32 cellular contexts compared by ENCODE assay signal in the genomic region with DNA sequence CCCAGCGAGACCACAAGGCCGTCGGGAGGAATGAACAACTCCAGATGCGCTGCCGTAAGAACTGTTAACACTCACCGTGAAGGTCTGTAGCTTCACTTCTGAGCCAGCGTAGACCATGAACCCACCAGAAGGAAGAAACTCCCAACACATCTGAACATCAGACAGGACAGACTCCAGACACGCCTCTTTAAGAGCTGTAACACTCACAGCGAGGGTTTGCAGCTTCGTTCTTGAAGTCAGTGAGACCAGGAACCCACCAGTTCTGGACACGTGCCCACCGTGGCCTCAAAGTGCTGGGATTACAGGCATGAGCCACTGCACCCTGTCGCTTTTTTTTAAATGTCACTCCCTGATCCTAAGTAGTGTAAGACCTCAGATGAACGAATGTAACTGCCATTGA. TPM values are rescaled to one million over a fixed set of nuclear protein-coding genes. Genes with fewer than 3 reads are reported as not detected.
DNase-seq lines count a peak whose midpoint lies in the region; ATAC-seq, FAIRE-seq and TF ChIP-seq lines count a peak whose summit lies in the region.
"Had no signal": no experiment of that assay in that cellular context is flagged by ENCODE, and none has a peak within 500 bp of the region (broad histone marks: within the 10 kb centered on the region; RNA-seq: fewer than 3 reads in every experiment).

No MANE protein-coding gene starts in this region.

- H3K4me1 Mint-ChIP-seq in osteocyte (ENCODE audit: unreplicated experiment), result peaks cover 31% of the 10 kb centered on the region

- H3K9me3 ChIP-seq in HepG2 (ENCODE audit: low read length) (no peaks in the 10 kb centered on the region), right lobe of liver (no peaks in the 10 kb centered on the region), left ventricle myocardium inferior (replicated peaks) (no peaks in the 10 kb centered on the region), gastrocnemius medialis (no peaks in the 10 kb centered on the region)
- H3K9me3 ChIP-seq: A549, ovary, SK-N-SH, tibial nerve had no signal

- peak overlapping the region; percentile 94 for H3K27ac Mint-ChIP-seq in osteocyte (ENCODE audit: unreplicated experiment)
- H3K27ac Mint-ChIP-seq: activated CD4-positive, alpha-beta T cell treated with anti-CD3 and anti-CD28 coated beads, Interleukin-2, amount 10 ng/mL, durations not matched to agents 24 days and 14 days; activated naive CD4-positive, alpha-beta T cell treated with anti-CD3 and anti-CD28 coated beads for 36 hours; memory B cell; naive thymus-derived CD8-positive, alpha-beta T cell had no signal

- H3K27me3 Mint-ChIP-seq in osteocyte (ENCODE audit: unreplicated experiment), result no peaks in the 10 kb centered on the region
- H3K27me3 Mint-ChIP-seq: memory B cell; naive thymus-derived CD8-positive, alpha-beta T cell had no signal

- H3K9me3 Mint-ChIP-seq in osteocyte (ENCODE audit: unreplicated experiment), result no peaks in the 10 kb centered on the region
- H3K9me3 Mint-ChIP-seq: activated CD4-positive, alpha-beta T cell treated with anti-CD3 and anti-CD28 coated beads, Interleukin-2, amount 10 ng/mL, durations not matched to agents 24 days and 14 days; activated naive CD4-positive, alpha-beta T cell treated with anti-CD3 and anti-CD28 coated beads for 36 hours; memory B cell; naive thymus-derived CD8-positive, alpha-beta T cell had no signal

- peaks cover 15% of the 10 kb centered on the region for H3K4me1 ChIP-seq in HepG2 (ENCODE audit: insufficient read depth, low read length)
- no peaks in the 10 kb centered on the region for H3K4me1 ChIP-seq in right lobe of liver
- H3K4me1 ChIP-seq in left ventricle myocardium inferior, result peaks cover 36% of the 10 kb centered on the region
- H3K4me1 ChIP-seq in gastrocnemius medialis, result peaks cover 0 to 4% of the 10 kb centered on the region in 2 donors
- H3K4me1 ChIP-seq: A549 had no signal

- H3K4me2 ChIP-seq in HepG2 (ENCODE audit: low read depth, low read length), result peak overlapping the region; percentile 26
- H3K4me2 ChIP-seq: A549, SK-N-SH had no signal

- intact Hi-C loops in HepG2 (cut with micrococcal nuclease; ENCODE audit: unreplicated experiment), result no loop called here
- intact Hi-C loops in right lobe of liver (cut with DNase I), result no loop called here
- intact Hi-C loops in left ventricle myocardium inferior (cut with micrococcal nuclease), result no loop called here
- intact Hi-C loops in gastrocnemius medialis (cut with DNase I; ENCODE audit: low total_unique reads), result no loop called here

- in situ Hi-C loops in HepG2 (cut with HindIII; ENCODE audit: extremely low pct_ligation_motif_present, low pct_unique_long_range_greater_than_20kb), result no loop called here
- in situ Hi-C loops in gastrocnemius medialis (cut with MboI; ENCODE audit: low sequenced_read_pairs in 4 of 4), result no loop called here

- H3K36me3 ChIP-seq in HepG2 (replicated peaks in 1 of 2; ENCODE audit: control insufficient read depth in 1 of 2, insufficient read depth in 2 of 2, low read length in 2 of 2) (no peaks in the 10 kb centered on the region; a peak in 1 of 5 replicates), right lobe of liver (no peaks in the 10 kb centered on the region), left ventricle myocardium inferior (no peaks in the 10 kb centered on the region), gastrocnemius medialis (no peaks in the 10 kb centered on the region)
- H3K36me3 ChIP-seq: ovary, tibial nerve had no signal

- H3K79me2 ChIP-seq in HepG2 (ENCODE audit: insufficient read depth, low read length), result no peaks in the 10 kb centered on the region

- 72% methylated on average over 14 of the region's 14 CpGs for WGBS in HepG2 (ENCODE audit: low lambda C conversion rate)
- WGBS in right lobe of liver (ENCODE audit: insufficient coverage, low coverage, low lambda C conversion rate, missing lambda C conversion rate), result 94% methylated on average over 10 of the region's 14 CpGs

- no peak for ATAC-seq in HepG2
- no peak for ATAC-seq in right lobe of liver
- no peak for ATAC-seq in HG02870 (IDR thresholded peaks at IDR 0.05; ENCODE audit: unreplicated experiment)
- no peak for ATAC-seq in HG03139 (IDR thresholded peaks at IDR 0.05; ENCODE audit: unreplicated experiment)
- no peak for ATAC-seq in gastrocnemius medialis
- ATAC-seq: A549; naive thymus-derived CD8-positive, alpha-beta T cell; stimulated activated naive CD8-positive, alpha-beta T cell treated with anti-CD3 and anti-CD28 coated beads, Interleukin-15, Interleukin-2, amounts not matched to agents 100 U/mL and 50 U/mL, for 24 hours had no signal

- POLR2A ChIA-PET in HepG2 (lab: Yijun Ruan, JAX), result no interaction called here

- no peak for TF ChIP-seq RAD21 in HepG2 (CRISPR knock-in tag; IDR thresholded peaks at IDR 0.05)

- DNase-seq in HepG2 (ENCODE audit: low spot score), result no peak
- no peak for DNase-seq in right lobe of liver
- DNase-seq in left ventricle myocardium inferior, result peak; percentile 23
- no peak for DNase-seq in osteocyte (ENCODE audit: extremely low spot score, unreplicated experiment)
- DNase-seq in NCI-H774 (lab: John Stamatoyannopoulos, UW), result no peak
- no peak for DNase-seq in gastrocnemius medialis
- DNase-seq: activated CD4-positive, alpha-beta T cell treated with anti-CD3 and anti-CD28 coated beads, Interleukin-2, amount 10 ng/mL, durations not matched to agents 24 days and 14 days; activated naive CD4-positive, alpha-beta T cell treated with anti-CD3 and anti-CD28 coated beads for 36 hours; amniotic stem cell; DMS79 treated with DMSO at 0.1 percent for 48 hours; kidney; naive thymus-derived CD8-positive, alpha-beta T cell; NCI-H1092; NCI-H187 treated with DMSO at 0.1 percent for 48 hours; NCI-H526; ovary; retina; SK-N-SH; stimulated activated CD4-positive, alpha-beta T cell treated with anti-CD3 and anti-CD28 coated beads, Interleukin-12 subunit alpha, Interleukin-12 subunit beta, amount 100 ng/mL, for 4 hours; stimulated activated CD4-positive, alpha-beta T cell treated with anti-CD3 and anti-CD28 coated beads, Interleukin-4, amount 100 ng/mL, for 24 hours; stimulated activated naive CD8-positive, alpha-beta T cell treated with anti-CD3 and anti-CD28 coated beads, Interleukin-15, Interleukin-2, amounts not matched to agents 100 U/mL and 50 U/mL, for 24 hours; T-helper 2 cell had no signal

- no peak overlapping the region for H2AFZ ChIP-seq in HepG2 (ENCODE audit: low read length)

- H3K4me3 ChIP-seq in HepG2 (replicated peaks in 1 of 3; ENCODE audit: insufficient read depth in 1 of 3, low read depth in 2 of 3, low read length in 3 of 3) (no peak overlapping the region), right lobe of liver (no peak overlapping the region), left ventricle myocardium inferior (no peak overlapping the region), gastrocnemius medialis (no peak overlapping the region)
- H3K4me3 ChIP-seq: A549, coronary artery, ovary, tibial nerve had no signal

- TF ChIP-seq POLR2A in HepG2 (IDR thresholded peaks at IDR 0.05; ENCODE audit: insufficient read depth in 1 of 2, low read depth in 2 of 2, low read length in 2 of 2) (no peak), right lobe of liver (IDR thresholded peaks at IDR 0.05) (no peak), gastrocnemius medialis (IDR thresholded peaks at IDR 0.05) (no peak)

- H3K4me3 Mint-ChIP-seq in osteocyte (ENCODE audit: unreplicated experiment), result no peak overlapping the region
- H3K4me3 Mint-ChIP-seq: activated CD4-positive, alpha-beta T cell treated with anti-CD3 and anti-CD28 coated beads, Interleukin-2, amount 10 ng/mL, durations not matched to agents 24 days and 14 days; activated naive CD4-positive, alpha-beta T cell treated with anti-CD3 and anti-CD28 coated beads for 36 hours; memory B cell; naive thymus-derived CD8-positive, alpha-beta T cell had no signal

- BruUV-seq in HepG2 (replicated peaks; lab: Mats Ljungman, UMichigan), result no TSS peak

- TF ChIP-seq EP300 in HepG2 (IDR thresholded peaks at IDR 0.05; ENCODE audit: low read depth in 2 of 2, low read length in 2 of 2), result no peak
- no peak for TF ChIP-seq EP300 in HepG2 (CRISPR knock-in tag; IDR thresholded peaks at IDR 0.05; ENCODE audit: borderline replicate concordance)

- H3K27ac ChIP-seq in HepG2 (ENCODE audit: extremely low read length, insufficient read depth, low read length), result no peak overlapping the region
- H3K27ac ChIP-seq in right lobe of liver, result no peak overlapping the region
- H3K27ac ChIP-seq in left ventricle myocardium inferior (replicated peaks), result peak overlapping the region; percentile 89
- H3K27ac ChIP-seq in gastrocnemius medialis, result peak overlapping the region in 1 of 4 donors; percentile 71
- H3K27ac ChIP-seq: A549, HL-60, ovary had no signal

- H3K36me3 Mint-ChIP-seq in osteocyte (ENCODE audit: unreplicated experiment), result peaks cover 1% of the 10 kb centered on the region
- H3K36me3 Mint-ChIP-seq: memory B cell had no signal

- H3K27me3 ChIP-seq in HepG2 (ENCODE audit: control insufficient read depth in 1 of 2, insufficient read depth in 2 of 2, low read length in 2 of 2) (no peaks in the 10 kb centered on the region; a peak in 1 of 5 replicates), right lobe of liver (no peaks in the 10 kb centered on the region), left ventricle myocardium inferior (ENCODE audit: low read depth) (no peaks in the 10 kb centered on the region), gastrocnemius medialis (no peaks in the 10 kb centered on the region)
- H3K27me3 ChIP-seq: ovary, tibial nerve had no signal

- no peak for FAIRE-seq in HepG2 (lab: Jason Lieb, UNC)
- FAIRE-seq: A549, bronchial epithelial cell, H54, kidney, RCC 7860 had no signal

- H4K20me1 ChIP-seq in HepG2 (ENCODE audit: insufficient read depth, low read length), result no peaks in the 10 kb centered on the region

- no peak overlapping the region for H3K9ac ChIP-seq in HepG2 (ENCODE audit: insufficient read depth, low read depth, low read length)
- H3K9ac ChIP-seq: SK-N-SH had no signal

- no peak for TF ChIP-seq CTCF in HepG2 (CRISPR knock-in tag; IDR thresholded peaks at IDR 0.05)
- TF ChIP-seq CTCF in right lobe of liver (IDR thresholded peaks at IDR 0.05), result no peak
- TF ChIP-seq CTCF in left ventricle myocardium inferior (IDR thresholded peaks at IDR 0.05; ENCODE audit: borderline replicate concordance), result no peak
- no peak for TF ChIP-seq CTCF in osteocyte (IDR thresholded peaks at IDR 0.05)
- TF ChIP-seq CTCF in gastrocnemius medialis (IDR thresholded peaks at IDR 0.05 in 4 of 5, conservative IDR thresholded peaks at IDR 0.05 in 1 of 5), result no peak

- CTCF ChIA-PET in HepG2 (lab: Yijun Ruan, JAX; ENCODE audit: low intra/inter-chr PET ratio, low total read pairs), result no interaction called here

RNA-seq across cellular contexts. Expression of a gene that starts 17.3 kb away (rescaled TPM):
- total RNA-seq in HepG2 (2016; rRNA removed; fragmentation: Illumina TruSeq; extraction: Trizol), result 305 and 410 TPM in 2 replicates
- total RNA-seq in HepG2 (2016; cell fraction: cytosol; rRNA removed; fragmentation: Illumina TruSeq; extraction: Trizol; ENCODE audit: low read depth), result 130 and 151 TPM in 2 replicates
- total RNA-seq in HepG2 (2016; cell fraction: insoluble cytoplasmic fraction; rRNA removed; fragmentation: Illumina TruSeq; extraction: Trizol), result 293 and 395 TPM in 2 replicates
- 181 and 208 TPM in 2 replicates for total RNA-seq in HepG2 (2016; cell fraction: membrane; rRNA removed; fragmentation: Illumina TruSeq; extraction: Trizol)
- total RNA-seq in HepG2 (2016; cell fraction: nucleus; rRNA removed; fragmentation: Illumina TruSeq; extraction: Trizol), result 176 and 216 TPM in 2 replicates
- polyA plus RNA-seq in HepG2 (2011; rRNA removed), result 76.7 and 111 TPM in 2 replicates
- polyA plus RNA-seq in HepG2 (2011; cell fraction: cytosol; rRNA removed), result 89.6 and 93.6 TPM in 2 replicates
- 62.8 and 68.9 TPM in 2 replicates for polyA plus RNA-seq in HepG2 (2011; cell fraction: nucleus; rRNA removed)
- 104 and 144 TPM in 2 replicates for polyA plus RNA-seq in HepG2 (2012)
- 63.3 and 66.0 TPM in 2 replicates for polyA plus RNA-seq in HepG2 (2016; cell fraction: cytosol; fragmentation: Illumina TruSeq; extraction: Trizol; ENCODE audit: low read depth)
- polyA plus RNA-seq in HepG2 (2016; cell fraction: insoluble cytoplasmic fraction; fragmentation: Illumina TruSeq; extraction: Trizol; ENCODE audit: low read depth), result 396 and 415 TPM in 2 replicates
- 85.9 and 88.8 TPM in 2 replicates for polyA plus RNA-seq in HepG2 (2016; cell fraction: membrane; fragmentation: Illumina TruSeq; extraction: Trizol; ENCODE audit: low read depth)
- polyA plus RNA-seq in HepG2 (2016; cell fraction: nucleus; fragmentation: Illumina TruSeq; extraction: Trizol; ENCODE audit: insufficient read depth, low read depth), result 251 and 259 TPM in 2 replicates
- polyA minus RNA-seq in HepG2 (2011; rRNA and poly(A)+ RNA removed; ENCODE audit: low replicate concordance), result 207 and 617 TPM in 2 replicates
- 122 and 150 TPM in 2 replicates for polyA minus RNA-seq in HepG2 (2011; cell fraction: cytosol; rRNA and poly(A)+ RNA removed)
- 120 and 124 TPM in 2 replicates for polyA minus RNA-seq in HepG2 (2011; cell fraction: nucleus; rRNA and poly(A)+ RNA removed)
- 10 to 100 TPM in 4 of 6 experiments, 1 to 10 TPM in 2; 9.2 to 36.6 (median 20.0) TPM for total RNA-seq in right lobe of liver
- total RNA-seq in left ventricle myocardium inferior, result 19.2 TPM
- total RNA-seq in osteocyte, result 95.0 and 102 TPM in 2 replicates
- total RNA-seq in gastrocnemius medialis, result 10 to 100 TPM; 14.5 to 23.3 (median 19.3) TPM

RNA-seq across cellular contexts. Expression of a gene that starts 56.5 kb away (rescaled TPM):
- total RNA-seq in HepG2 (2016; rRNA removed; fragmentation: Illumina TruSeq; extraction: Trizol), result 15.6 and 15.8 TPM in 2 replicates
- total RNA-seq in HepG2 (2016; cell fraction: cytosol; rRNA removed; fragmentation: Illumina TruSeq; extraction: Trizol; ENCODE audit: low read depth), result 12.9 and 19.3 TPM in 2 replicates
- total RNA-seq in HepG2 (2016; cell fraction: insoluble cytoplasmic fraction; rRNA removed; fragmentation: Illumina TruSeq; extraction: Trizol), result 16.5 and 17.3 TPM in 2 replicates
- total RNA-seq in HepG2 (2016; cell fraction: membrane; rRNA removed; fragmentation: Illumina TruSeq; extraction: Trizol), result 26.7 and 28.4 TPM in 2 replicates
- total RNA-seq in HepG2 (2016; cell fraction: nucleus; rRNA removed; fragmentation: Illumina TruSeq; extraction: Trizol), result 7.5 and 8.2 TPM in 2 replicates
- polyA plus RNA-seq in HepG2 (2011; rRNA removed), result 14.7 and 15.8 TPM in 2 replicates
- 13.6 and 14.2 TPM in 2 replicates for polyA plus RNA-seq in HepG2 (2011; cell fraction: cytosol; rRNA removed)
- 5.0 and 6.4 TPM in 2 replicates for polyA plus RNA-seq in HepG2 (2011; cell fraction: nucleus; rRNA removed)
- polyA plus RNA-seq in HepG2 (2012), result 8.2 and 10.9 TPM in 2 replicates
- polyA plus RNA-seq in HepG2 (2016; cell fraction: cytosol; fragmentation: Illumina TruSeq; extraction: Trizol; ENCODE audit: low read depth), result 17.7 and 20.4 TPM in 2 replicates
- polyA plus RNA-seq in HepG2 (2016; cell fraction: insoluble cytoplasmic fraction; fragmentation: Illumina TruSeq; extraction: Trizol; ENCODE audit: low read depth), result 19.2 and 21.6 TPM in 2 replicates
- 26.7 and 27.3 TPM in 2 replicates for polyA plus RNA-seq in HepG2 (2016; cell fraction: membrane; fragmentation: Illumina TruSeq; extraction: Trizol; ENCODE audit: low read depth)
- 17.0 and 18.8 TPM in 2 replicates for polyA plus RNA-seq in HepG2 (2016; cell fraction: nucleus; fragmentation: Illumina TruSeq; extraction: Trizol; ENCODE audit: insufficient read depth, low read depth)
- polyA minus RNA-seq in HepG2 (2011; rRNA and poly(A)+ RNA removed; ENCODE audit: low replicate concordance), result 5.0 and 8.9 TPM in 2 replicates
- 4.3 and 6.3 TPM in 2 replicates for polyA minus RNA-seq in HepG2 (2011; cell fraction: cytosol; rRNA and poly(A)+ RNA removed)
- 2.2 and 3.0 TPM in 2 replicates for polyA minus RNA-seq in HepG2 (2011; cell fraction: nucleus; rRNA and poly(A)+ RNA removed)
- total RNA-seq in right lobe of liver, result 10 to 100 TPM in 1 of 6 experiments, 1 to 10 TPM in 5; 7.2 to 12.4 (median 8.3) TPM
- total RNA-seq in left ventricle myocardium inferior, result 6.6 TPM
- 12.2 TPM in 2 replicates for total RNA-seq in osteocyte
- 1 to 10 TPM; 1.5 to 9.0 (median 5.6) TPM for total RNA-seq in gastrocnemius medialis
